ENCODE assay signal across 19 cellular contexts in the genomic region with DNA sequence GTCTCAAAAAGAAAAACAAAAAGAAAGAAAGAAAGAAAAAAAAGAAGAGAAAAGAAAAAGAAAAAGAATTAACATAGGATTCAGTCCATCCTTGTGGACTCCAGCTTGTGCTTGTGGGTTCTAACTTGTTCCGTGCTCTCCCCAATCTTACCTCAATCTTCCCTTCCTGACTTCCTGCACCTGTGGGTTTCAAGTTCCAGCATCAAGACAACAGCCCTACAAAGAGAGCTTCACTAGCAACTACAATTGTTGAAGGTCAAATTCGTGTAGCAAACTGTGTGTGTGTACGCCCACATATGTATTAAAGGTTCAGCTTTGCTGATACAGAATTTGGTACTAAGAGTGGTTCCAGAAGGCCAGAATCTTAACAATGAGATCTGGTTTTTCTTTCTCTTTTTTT. TPM values are rescaled to one million over a fixed set of nuclear protein-coding genes. Genes with fewer than 3 reads are reported as not detected.
"Had no signal": no experiment of that assay in that cellular context is flagged by ENCODE, and none has a peak within 500 bp of the region (broad histone marks: within the 10 kb centered on the region; RNA-seq: fewer than 3 reads in every experiment).

No MANE protein-coding gene starts in this region.

- H3K9me3 ChIP-seq: thoracic aorta had no signal

- DNase-seq: activated CD4-positive, alpha-beta T cell treated with anti-CD3 and anti-CD28 coated beads for 1 hour; activated effector memory CD4-positive, alpha-beta T cell treated with Interleukin-2 at 50 U/mL for 16 hours; activated T-cell treated with anti-CD3 and anti-CD28 coated beads, Interleukin-2, amount 50 U/mL, for 24 hours; dermis blood vessel endothelial cell; heart right ventricle; midbrain; SJCRH30; stimulated activated CD4-positive, alpha-beta T cell treated with anti-CD3 and anti-CD28 coated beads, Interleukin-1b, Interleukin-23, amount 100 ng/mL, for 48 hours had no signal

- H3K4me3 Mint-ChIP-seq: activated T-cell treated with anti-CD3 and anti-CD28 coated beads, Interleukin-2, amount 50 U/mL, for 24 hours had no signal

- H3K27me3 ChIP-seq: SJCRH30 had no signal

- H3K27me3 Mint-ChIP-seq: activated T-cell treated with anti-CD3 and anti-CD28 coated beads, Interleukin-2, amount 50 U/mL, for 24 hours had no signal

- H3K27ac ChIP-seq: epithelial cell of prostate, heart right ventricle, parathyroid adenoma, SJCRH30, thoracic aorta had no signal

- H3K4me1 ChIP-seq: heart right ventricle, parathyroid adenoma, SJCRH30 had no signal

- ATAC-seq: heart right ventricle had no signal

- H3K27ac Mint-ChIP-seq: activated T-cell treated with anti-CD3 and anti-CD28 coated beads, Interleukin-2, amount 50 U/mL, for 24 hours had no signal

- H3K4me3 ChIP-seq: heart right ventricle, SJCRH30, thoracic aorta had no signal

- H3K36me3 ChIP-seq: heart right ventricle, SJCRH30, thoracic aorta had no signal

RNA-seq across cellular contexts. Expression of a gene that starts 25.3 kb away (rescaled TPM):
- total RNA-seq: frontal cortex had no signal

RNA-seq across cellular contexts. Expression of a gene that starts 36.8 kb away (rescaled TPM):
- total RNA-seq: astrocyte, bronchial epithelial cell, chondrocyte, dermis blood vessel endothelial cell, fibroblast of lung, lung microvascular endothelial cell, SJCRH30, thoracic aorta had no signal
- polyA plus RNA-seq: fibroblast of lung had no signal

RNA-seq across cellular contexts. Expression of a gene that starts 41.2 kb away (rescaled TPM):
- total RNA-seq: bronchial epithelial cell, dermis blood vessel endothelial cell, frontal cortex, lung microvascular endothelial cell, SJCRH30 had no signal

RNA-seq across cellular contexts. Expression of a gene that starts 45.0 kb away (rescaled TPM):
- total RNA-seq: bronchial epithelial cell, lung microvascular endothelial cell, SJCRH30 had no signal

RNA-seq across cellular contexts. Expression of a gene that starts 48.7 kb away (rescaled TPM):
- total RNA-seq: astrocyte, bronchial epithelial cell, chondrocyte, dermis blood vessel endothelial cell, fibroblast of lung, frontal cortex, lung microvascular endothelial cell, SJCRH30, thoracic aorta, urinary bladder had no signal
- polyA plus RNA-seq: adipose tissue, fibroblast of lung, heart right ventricle, urinary bladder had no signal
